Comparison of ENCODE assay signal across 8 cellular contexts in genomic region chr18:70422061-70422965, GRCh38.
A peak's percentile ranks its signal among the peaks of the same experiment; 100 is the strongest.
DNase-seq lines count a peak whose midpoint lies in the region; ATAC-seq and TF ChIP-seq lines count a peak whose summit lies in the region.

No MANE protein-coding gene starts in this region.

- DNase-seq in stimulated activated CD4-positive, alpha-beta T cell treated with anti-CD3 and anti-CD28 coated beads, Interleukin-15, amount 100 ng/mL, for 24 hours = peak; percentile 7
- DNase-seq in stimulated activated CD4-positive, alpha-beta T cell treated with anti-CD3 and anti-CD28 coated beads, Interleukin-2, amount 100 ng/mL, for 48 hours = no peak
- DNase-seq in SW 1271 (lab: John Stamatoyannopoulos, UW) = peak; percentile 82 to 92
- DNase-seq in globus pallidus (ENCODE audit: low spot score) = peak; percentile 51
- peak; percentile 95 for DNase-seq in retinal pigment epithelial cell (ENCODE audit: low read depth)
- DNase-seq in GM19240 (ENCODE audit: insufficient read length, low spot score) = no peak
- DNase-seq in NCI-H1436 treated with DMSO at 0.1 percent for 48 hours (lab: John Stamatoyannopoulos, UW) = no peak

- TF ChIP-seq CTCF in retinal pigment epithelial cell (conservative IDR thresholded peaks at IDR 0.05; ENCODE audit: low read depth, low read length) = no peak

- peak overlapping the region; percentile 5 for H3K4me3 ChIP-seq in retinal pigment epithelial cell (ENCODE audit: low read length)

- ATAC-seq in GM19023 (IDR thresholded peaks at IDR 0.05; ENCODE audit: unreplicated experiment) = no peak

Comparison
In these comparisons a context has a peak if more than half of its experiments do, and no peak if none do; other contexts are left out.
1. DNase-seq: peak in stimulated activated CD4-positive, alpha-beta T cell treated with anti-CD3 and anti-CD28 coated beads, Interleukin-15, amount 100 ng/mL, for 24 hours (single experiment), SW 1271 (2 of 2), globus pallidus (single experiment) and retinal pigment epithelial cell (single experiment); none in stimulated activated CD4-positive, alpha-beta T cell treated with anti-CD3 and anti-CD28 coated beads, Interleukin-2, amount 100 ng/mL, for 48 hours (0 of 2), GM19240 (single experiment) and NCI-H1436 treated with DMSO at 0.1 percent for 48 hours (single experiment).